Comparison of ENCODE assay signal across 8 cellular contexts in the genomic region with DNA sequence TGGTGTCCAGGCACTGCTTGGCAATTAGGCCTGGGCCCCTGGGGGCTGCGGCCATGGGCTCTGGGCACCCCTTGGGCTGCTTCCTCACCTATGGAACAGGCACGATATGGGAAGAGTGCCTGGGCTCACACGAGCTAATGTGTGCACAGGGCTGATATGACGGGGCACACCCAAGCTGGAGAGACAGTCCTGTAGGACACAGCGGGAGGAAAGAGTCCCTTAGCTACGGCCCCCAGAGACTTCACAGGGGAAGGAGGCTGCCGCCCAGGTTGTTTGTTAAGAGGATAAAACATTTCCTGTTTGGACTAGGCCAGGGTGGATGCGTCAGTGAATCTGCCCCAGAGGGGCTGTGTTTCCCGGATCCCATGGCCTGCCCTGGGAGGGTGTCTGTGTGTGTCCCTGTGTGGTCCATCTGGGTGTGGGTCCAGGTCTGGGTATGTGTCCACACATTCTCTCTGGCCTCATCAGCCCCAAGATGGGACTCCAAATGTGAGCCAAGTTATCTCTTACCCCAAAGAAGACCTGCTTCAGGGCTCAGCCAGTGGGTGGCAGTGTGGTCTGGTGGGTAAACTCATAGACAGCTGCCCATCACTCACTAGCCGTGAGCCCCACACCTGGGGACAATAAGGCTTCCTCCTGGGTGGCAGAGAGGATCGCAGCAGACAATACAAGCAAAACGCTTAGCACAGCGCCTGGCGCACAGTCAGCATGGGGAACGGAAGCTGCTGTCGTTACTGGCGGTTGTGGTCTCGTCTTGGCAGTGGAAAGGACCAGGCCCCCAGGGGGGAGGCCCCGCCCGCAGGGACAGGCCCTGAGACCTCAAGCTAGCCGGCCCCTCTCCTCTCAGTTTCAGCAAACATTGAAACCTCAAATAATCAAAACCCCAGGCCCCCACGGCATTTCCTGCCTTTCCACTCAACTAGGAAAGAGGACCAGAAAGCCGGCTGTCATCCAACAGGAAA. TPM values are rescaled to one million over a fixed set of nuclear protein-coding genes. Genes with fewer than 3 reads are reported as not detected.
DNase-seq lines count a peak whose midpoint lies in the region; ATAC-seq, FAIRE-seq and TF ChIP-seq lines count a peak whose summit lies in the region.

No MANE protein-coding gene starts in this region.

- peak overlapping the region; percentile 82 for H3K27ac ChIP-seq in lower lobe of right lung

- H3K9me3 ChIP-seq in lower lobe of right lung = no peaks in the 10 kb centered on the region

- H3K36me3 Mint-ChIP-seq in brain = no peaks in the 10 kb centered on the region

- TF ChIP-seq CTCF in brain (conservative IDR thresholded peaks at IDR 0.05) (peak in 1 of 2 experiments; percentile 23), lower lobe of right lung (IDR thresholded peaks at IDR 0.05) (peak; percentile 32)

- DNase-seq in COLO829 (ENCODE audit: low spot score) (peak; percentile 20), GM19239 (ENCODE audit: insufficient read length, low spot score) (peak; percentile 86), SW480 (ENCODE audit: low spot score) (peak; percentile 33), lower lobe of right lung (peak; percentile 67), DMS79 treated with DMSO at 0.1 percent for 48 hours (lab: John Stamatoyannopoulos, UW) (no peak)
- DNase-seq in stimulated activated CD8-positive, alpha-beta memory T cell treated with anti-CD3 and anti-CD28 coated beads, Interleukin-7, amount 100 ng/mL, for 48 hours (ENCODE audit: extremely low read depth in 1 of 2, low read depth in 1 of 2) = peak; percentile 61 to 65

- H3K27me3 Mint-ChIP-seq in brain = peaks cover 3% of the 10 kb centered on the region

- peak overlapping the region in 2 of 5 experiments; percentile 42 to 81 for H3K4me3 Mint-ChIP-seq in brain

- peak overlapping the region in 4 of 5 experiments; percentile 31 to 80 (median 50) for H3K27ac Mint-ChIP-seq in brain

- ATAC-seq in HG03432 (IDR thresholded peaks at IDR 0.05; ENCODE audit: unreplicated experiment) = peak; percentile 79
- peak; percentile 50 to 61 for ATAC-seq in lower lobe of right lung

- FAIRE-seq in GM19239 (lab: Jason Lieb, UNC) = peak; percentile 100

- H3K4me1 ChIP-seq in lower lobe of right lung = peaks cover 42% of the 10 kb centered on the region

- H3K4me3 ChIP-seq in lower lobe of right lung = no peak overlapping the region

- H3K9me3 Mint-ChIP-seq in brain = peaks cover 0 to 5% (median 0%) of the 10 kb centered on the region in 5 experiments

- H3K4me1 Mint-ChIP-seq in brain = peaks cover 38% of the 10 kb centered on the region

- H3K27me3 ChIP-seq in lower lobe of right lung (ENCODE audit: low read depth) = no peaks in the 10 kb centered on the region

- intact Hi-C loops in lower lobe of right lung (cut with DNase I) = no loop called here

- H3K36me3 ChIP-seq in lower lobe of right lung = no peaks in the 10 kb centered on the region

RNA-seq across cellular contexts. Expression of a gene that starts 3.2 kb away (rescaled TPM):
- 30.2 TPM for polyA plus RNA-seq in brain (ENCODE audit: insufficient read depth, low read depth, low replicate concordance)
- total RNA-seq in lower lobe of right lung = 8.2 TPM
